ENCODE assay signal across 23 cellular contexts in genomic region chr20:11564491-11564890, GRCh38.
"Had no signal": no experiment of that assay in that cellular context is flagged by ENCODE, and none has a peak within 500 bp of the region (broad histone marks: within the 10 kb centered on the region; RNA-seq: fewer than 3 reads in every experiment).

No MANE protein-coding gene starts in this region.

- DNase-seq: IMR-90, Karpas-422, KG1, MG63, NCI-H1105, NCI-H1417, NCI-H1436 treated with DMSO at 0.1 percent for 48 hours, NCI-H1694 treated with DMSO at 0.1 percent for 48 hours, NCI-H1930, NCI-H2081, NCI-H2107, NCI-H2227 treated with DMSO at 0.1 percent for 48 hours, NCI-H446, NCI-H510A, NCI-H524 treated with DMSO at 0.1 percent for 48 hours, NCI-H69, NCI-H774, Right ventricle myocardium superior, RPMI8226, SIG-M5 had no signal

- H3K4me3 ChIP-seq: MG63, SJSA1, SK-N-MC had no signal

- ATAC-seq: HepG2 had no signal

- H3K4me1 ChIP-seq: SJSA1 had no signal

- H3K36me3 ChIP-seq: MG63, SJSA1 had no signal

- H3K27ac ChIP-seq: SJSA1, SK-N-MC had no signal

- H3K9me3 ChIP-seq: MG63, SJSA1 had no signal
